15 cellular contexts compared by ENCODE assay signal in the genomic region with DNA sequence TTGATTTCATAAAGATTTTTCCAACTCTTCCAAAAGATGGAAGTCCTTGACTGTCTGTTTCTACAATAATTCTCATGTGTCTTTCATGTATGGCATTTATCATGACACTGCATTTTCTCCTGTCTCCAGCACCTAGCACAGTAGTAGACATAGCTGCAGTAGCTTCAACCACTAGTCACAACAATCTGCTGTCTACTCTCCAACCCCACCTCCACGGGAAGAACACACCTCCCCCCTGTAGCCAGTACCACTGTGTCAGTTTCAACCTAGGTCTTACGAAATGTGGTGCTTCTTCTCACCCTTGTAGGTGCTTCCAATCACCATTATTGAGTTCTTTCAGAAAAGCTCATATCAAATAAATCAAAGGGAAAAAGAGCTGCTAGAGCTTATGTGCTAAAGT.
DNase-seq lines count a peak whose midpoint lies in the region; ATAC-seq, FAIRE-seq and TF ChIP-seq lines count a peak whose summit lies in the region.
"Had no signal": no experiment of that assay in that cellular context is flagged by ENCODE, and none has a peak within 500 bp of the region (broad histone marks: within the 10 kb centered on the region; RNA-seq: fewer than 3 reads in every experiment).

No MANE protein-coding gene starts in this region.

- H3K27me3 Mint-ChIP-seq in astrocyte (ENCODE audit: low read depth, unreplicated experiment) = no peaks in the 10 kb centered on the region
- H3K27me3 Mint-ChIP-seq: CD4-positive, CD25-positive, alpha-beta regulatory T cell had no signal

- no peak overlapping the region for H2BK5ac ChIP-seq in neuronal stem cell (ENCODE audit: low read length)

- H3K9me3 ChIP-seq in HepG2 (ENCODE audit: low read length) (peaks cover 84% of the 10 kb centered on the region), right lobe of liver (no peaks in the 10 kb centered on the region), astrocyte (ENCODE audit: insufficient read depth, low read depth, low read length) (no peaks in the 10 kb centered on the region), neuronal stem cell (replicated peaks in 1 of 2; ENCODE audit: control insufficient read depth in 2 of 2, insufficient read depth in 1 of 2, low read depth in 1 of 2, low read length in 2 of 2) (peaks cover 0 to 2% of the 10 kb centered on the region in 2 donors), right atrium auricular region (no peaks in the 10 kb centered on the region)
- H3K9me3 ChIP-seq: BLaER1 treated with 17β-estradiol and CSF1 and Interleukin-3, amounts not matched to agents 10 nM and 100 nM; HAP-1 had no signal

- H4K20me1 ChIP-seq in HepG2 (ENCODE audit: insufficient read depth, low read length) (no peaks in the 10 kb centered on the region), astrocyte (ENCODE audit: insufficient read depth, low read length) (no peaks in the 10 kb centered on the region)
- H4K20me1 ChIP-seq: BLaER1 treated with 17β-estradiol and CSF1 and Interleukin-3, amounts not matched to agents 10 nM and 100 nM had no signal

- no peak overlapping the region for H3K4ac ChIP-seq in neuronal stem cell (ENCODE audit: low read length)

- BruUV-seq in HepG2 (replicated peaks; lab: Mats Ljungman, UMichigan) = no TSS peak

- H3K4me2 ChIP-seq in HepG2 (ENCODE audit: low read depth, low read length) (no peak overlapping the region), astrocyte (ENCODE audit: low read length) (no peak overlapping the region), neuronal stem cell (ENCODE audit: insufficient read depth, low read length, poor library complexity, severe bottlenecking) (no peak overlapping the region)
- H3K4me2 ChIP-seq: BLaER1 treated with 17β-estradiol and CSF1 and Interleukin-3, amounts not matched to agents 10 nM and 100 nM had no signal

- H3K4me3 ChIP-seq in HepG2 (replicated peaks in 1 of 3; ENCODE audit: insufficient read depth in 1 of 3, low read depth in 2 of 3, low read length in 3 of 3) = no peak overlapping the region
- H3K4me3 ChIP-seq in right lobe of liver = no peak overlapping the region
- H3K4me3 ChIP-seq in astrocyte (ENCODE audit: insufficient read depth, low read depth, low read length) = no peak overlapping the region
- peak overlapping the region in 1 of 2 donors; percentile 14 for H3K4me3 ChIP-seq in neuronal stem cell (ENCODE audit: low read length in 2 of 2)
- H3K4me3 ChIP-seq in right atrium auricular region = no peak overlapping the region
- H3K4me3 ChIP-seq: BLaER1 treated with 17β-estradiol and CSF1 and Interleukin-3, amounts not matched to agents 10 nM and 100 nM; GM12878; HAP-1 had no signal

- H2AK5ac ChIP-seq in neuronal stem cell (ENCODE audit: low read depth, low read length) = no peak overlapping the region

- no peak overlapping the region for H2BK12ac ChIP-seq in neuronal stem cell (ENCODE audit: low read length)

- H3K27me3 ChIP-seq in HepG2 (ENCODE audit: control insufficient read depth in 1 of 2, insufficient read depth in 2 of 2, low read length in 2 of 2) (no peaks in the 10 kb centered on the region), right lobe of liver (no peaks in the 10 kb centered on the region), astrocyte (ENCODE audit: insufficient read depth, low read length) (no peaks in the 10 kb centered on the region), neuronal stem cell (ENCODE audit: control insufficient read depth in 3 of 3, insufficient read depth in 3 of 3, low read depth in 1 of 3, low read length in 3 of 3) (no peaks in the 10 kb centered on the region), right atrium auricular region (no peaks in the 10 kb centered on the region)
- H3K27me3 ChIP-seq: BLaER1 treated with 17β-estradiol and CSF1 and Interleukin-3, amounts not matched to agents 10 nM and 100 nM had no signal

- ATAC-seq in HepG2 (no peak), right lobe of liver (no peak), GM19467 (IDR thresholded peaks at IDR 0.05; ENCODE audit: unreplicated experiment) (no peak)
- ATAC-seq: GM12878 had no signal

- H2AFZ ChIP-seq in HepG2 (ENCODE audit: low read length) (no peak overlapping the region), astrocyte (ENCODE audit: low read depth, low read length) (no peak overlapping the region), neuronal stem cell (ENCODE audit: low read length) (no peak overlapping the region)

- intact Hi-C loops in HepG2 (cut with micrococcal nuclease; ENCODE audit: unreplicated experiment) (no loop called here), right lobe of liver (cut with DNase I) (no loop called here)

- no peaks in the 10 kb centered on the region for H3K36me3 Mint-ChIP-seq in astrocyte (ENCODE audit: low read depth, unreplicated experiment)
- H3K36me3 Mint-ChIP-seq: CD4-positive, CD25-positive, alpha-beta regulatory T cell had no signal

- H3K9ac ChIP-seq in HepG2 (ENCODE audit: insufficient read depth, low read depth, low read length) (no peak overlapping the region), astrocyte (ENCODE audit: low read length) (no peak overlapping the region), neuronal stem cell (ENCODE audit: low read depth, low read length, poor library complexity) (no peak overlapping the region)
- H3K9ac ChIP-seq: BLaER1 treated with 17β-estradiol and CSF1 and Interleukin-3, amounts not matched to agents 10 nM and 100 nM had no signal

- no peak overlapping the region for H3K4me3 Mint-ChIP-seq in astrocyte (ENCODE audit: unreplicated experiment)
- H3K4me3 Mint-ChIP-seq: CD4-positive, CD25-positive, alpha-beta regulatory T cell had no signal

- H3K18ac ChIP-seq in neuronal stem cell (ENCODE audit: low read length) = no peak overlapping the region

- peak overlapping the region; percentile 1 for H3K27ac Mint-ChIP-seq in astrocyte (ENCODE audit: unreplicated experiment)
- H3K27ac Mint-ChIP-seq: CD4-positive, CD25-positive, alpha-beta regulatory T cell had no signal

- TF ChIP-seq CTCF in HepG2 (CRISPR knock-in tag; IDR thresholded peaks at IDR 0.05) (no peak), right lobe of liver (IDR thresholded peaks at IDR 0.05) (no peak), astrocyte (IDR thresholded peaks at IDR 0.05; ENCODE audit: insufficient read depth, low read depth, low read length) (no peak), right atrium auricular region (IDR thresholded peaks at IDR 0.05) (no peak)

- H4K8ac ChIP-seq in neuronal stem cell (ENCODE audit: low read depth, low read length) = peak overlapping the region; percentile 4

- no peak overlapping the region for H4K91ac ChIP-seq in neuronal stem cell (ENCODE audit: low read depth, low read length, poor library complexity)

- H2BK120ac ChIP-seq in neuronal stem cell (ENCODE audit: low read depth, low read length) = no peak overlapping the region

- peaks cover 6% of the 10 kb centered on the region for H3K4me1 Mint-ChIP-seq in astrocyte (ENCODE audit: low read depth, unreplicated experiment)
- H3K4me1 Mint-ChIP-seq: CD4-positive, CD25-positive, alpha-beta regulatory T cell had no signal

- H3K36me3 ChIP-seq in HepG2 (replicated peaks in 1 of 2; ENCODE audit: control insufficient read depth in 1 of 2, insufficient read depth in 2 of 2, low read length in 2 of 2) (no peaks in the 10 kb centered on the region), right lobe of liver (no peaks in the 10 kb centered on the region), astrocyte (ENCODE audit: insufficient read depth, low read length) (no peaks in the 10 kb centered on the region), neuronal stem cell (replicated peaks in 1 of 2; ENCODE audit: control insufficient read depth in 2 of 2, insufficient read depth in 2 of 2, low read length in 2 of 2) (no peaks in the 10 kb centered on the region), right atrium auricular region (no peaks in the 10 kb centered on the region)
- H3K36me3 ChIP-seq: BLaER1 treated with 17β-estradiol and CSF1 and Interleukin-3, amounts not matched to agents 10 nM and 100 nM; HAP-1 had no signal

- no peak overlapping the region for H3K27ac ChIP-seq in HepG2 (ENCODE audit: extremely low read length, insufficient read depth, low read length)
- H3K27ac ChIP-seq in right lobe of liver = no peak overlapping the region
- H3K27ac ChIP-seq in astrocyte (ENCODE audit: low read depth, low read length) = no peak overlapping the region
- H3K27ac ChIP-seq in neuronal stem cell (replicated peaks; ENCODE audit: low read length) = no peak overlapping the region
- no peak overlapping the region for H3K27ac ChIP-seq in right atrium auricular region
- H3K27ac ChIP-seq: BLaER1 treated with 17β-estradiol and CSF1 and Interleukin-3, amounts not matched to agents 10 nM and 100 nM had no signal

- in situ Hi-C loops in HepG2 (cut with HindIII; ENCODE audit: extremely low pct_ligation_motif_present, low pct_unique_long_range_greater_than_20kb) = no loop called here

- H3K79me2 ChIP-seq in HepG2 (ENCODE audit: insufficient read depth, low read length) (no peaks in the 10 kb centered on the region), astrocyte (ENCODE audit: insufficient read depth, low read length) (no peaks in the 10 kb centered on the region)

- no peaks in the 10 kb centered on the region for H3K79me1 ChIP-seq in neuronal stem cell (ENCODE audit: low read depth, low read length)

- no peaks in the 10 kb centered on the region for H3K9me3 Mint-ChIP-seq in astrocyte (ENCODE audit: unreplicated experiment)

- no peak for TF ChIP-seq POLR2A in HepG2 (IDR thresholded peaks at IDR 0.05; ENCODE audit: insufficient read depth in 1 of 2, low read depth in 2 of 2, low read length in 2 of 2)
- no peak for TF ChIP-seq POLR2A in right lobe of liver (IDR thresholded peaks at IDR 0.05)

- H3K4me1 ChIP-seq in HepG2 (ENCODE audit: insufficient read depth, low read length) (no peaks in the 10 kb centered on the region), right lobe of liver (no peaks in the 10 kb centered on the region), astrocyte (ENCODE audit: insufficient read depth, low read length) (no peaks in the 10 kb centered on the region), neuronal stem cell (ENCODE audit: control insufficient read depth in 2 of 2, insufficient read depth in 1 of 2, low read depth in 1 of 2, low read length in 2 of 2) (no peaks in the 10 kb centered on the region), right atrium auricular region (no peaks in the 10 kb centered on the region)
- H3K4me1 ChIP-seq: BLaER1 treated with 17β-estradiol and CSF1 and Interleukin-3, amounts not matched to agents 10 nM and 100 nM; HAP-1 had no signal

- DNase-seq in HepG2 (ENCODE audit: low spot score) (no peak), right lobe of liver (no peak), astrocyte (ENCODE audit: low read depth) (no peak), neuronal stem cell (ENCODE audit: low spot score) (no peak), NCI-H1092 treated with DMSO at 0.1 percent for 48 hours (lab: John Stamatoyannopoulos, UW) (no peak), right atrium auricular region (ENCODE audit: low spot score) (no peak)
- DNase-seq: 8988T; ACHN; CD4-positive, CD25-positive, alpha-beta regulatory T cell; GOT3 had no signal

- 0% methylated on average over 2 of the region's 2 CpGs for WGBS in HepG2 (ENCODE audit: low lambda C conversion rate)
- 13% methylated on average over 2 of the region's 2 CpGs for WGBS in right lobe of liver (ENCODE audit: insufficient coverage, low coverage, low lambda C conversion rate, missing lambda C conversion rate)
- WGBS in neuronal stem cell (ENCODE audit: extremely low coverage in 2 of 2, insufficient read length in 2 of 2, insufficient replicate concordance in 1 of 2), 2 donors = no CpG with 5 or more reads among the region's 2 CpGs

- no peak overlapping the region for H2BK15ac ChIP-seq in neuronal stem cell (ENCODE audit: low read length)

- no peak overlapping the region for H3K23ac ChIP-seq in neuronal stem cell (ENCODE audit: low read depth, low read length, poor library complexity)

- POLR2A ChIA-PET in HepG2 (lab: Yijun Ruan, JAX) = no interaction called here

- CTCF ChIA-PET in HepG2 (lab: Yijun Ruan, JAX; ENCODE audit: low intra/inter-chr PET ratio, low total read pairs) = no interaction called here

- H3K14ac ChIP-seq in neuronal stem cell (ENCODE audit: low read length) = no peak overlapping the region

- no peak for TF ChIP-seq EP300 in HepG2 (IDR thresholded peaks at IDR 0.05; ENCODE audit: low read depth in 2 of 2, low read length in 2 of 2)
- TF ChIP-seq EP300 in HepG2 (CRISPR knock-in tag; IDR thresholded peaks at IDR 0.05; ENCODE audit: borderline replicate concordance) = no peak

- TF ChIP-seq RAD21 in HepG2 (CRISPR knock-in tag; IDR thresholded peaks at IDR 0.05) = no peak

- FAIRE-seq in HepG2 (lab: Jason Lieb, UNC) = no peak
- no peak for FAIRE-seq in astrocyte (lab: Jason Lieb, UNC)
- FAIRE-seq: GM12878, GM18507 had no signal
